Comparison of ENCODE assay signal across 2 cellular contexts in the genomic region with DNA sequence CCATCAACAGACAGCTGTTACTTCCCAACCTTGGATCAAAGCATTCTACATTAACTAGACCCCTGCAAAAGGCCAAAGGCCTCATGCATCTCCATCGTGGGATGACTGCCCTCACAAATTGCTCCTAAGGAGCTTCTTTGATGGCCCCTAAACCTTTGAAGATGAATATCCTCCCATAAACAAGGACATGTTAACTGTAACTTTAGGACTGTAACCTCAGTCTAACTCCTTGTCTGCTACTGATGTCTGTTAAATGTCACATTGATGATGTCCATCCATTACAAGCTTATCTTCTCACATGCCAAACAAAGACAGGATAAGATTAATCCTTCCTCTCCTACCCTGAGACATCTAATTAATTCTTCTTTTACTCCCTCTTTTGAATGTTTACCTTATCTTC.
TF ChIP-seq lines count a peak whose summit lies in the region.

No MANE protein-coding gene starts in this region.

TF ChIP-seq in liver, 16 proteins besides CTCF, POLR2A, EP300 and RAD21 (continued from another document):
- TF ChIP-seq, protein P1, sequence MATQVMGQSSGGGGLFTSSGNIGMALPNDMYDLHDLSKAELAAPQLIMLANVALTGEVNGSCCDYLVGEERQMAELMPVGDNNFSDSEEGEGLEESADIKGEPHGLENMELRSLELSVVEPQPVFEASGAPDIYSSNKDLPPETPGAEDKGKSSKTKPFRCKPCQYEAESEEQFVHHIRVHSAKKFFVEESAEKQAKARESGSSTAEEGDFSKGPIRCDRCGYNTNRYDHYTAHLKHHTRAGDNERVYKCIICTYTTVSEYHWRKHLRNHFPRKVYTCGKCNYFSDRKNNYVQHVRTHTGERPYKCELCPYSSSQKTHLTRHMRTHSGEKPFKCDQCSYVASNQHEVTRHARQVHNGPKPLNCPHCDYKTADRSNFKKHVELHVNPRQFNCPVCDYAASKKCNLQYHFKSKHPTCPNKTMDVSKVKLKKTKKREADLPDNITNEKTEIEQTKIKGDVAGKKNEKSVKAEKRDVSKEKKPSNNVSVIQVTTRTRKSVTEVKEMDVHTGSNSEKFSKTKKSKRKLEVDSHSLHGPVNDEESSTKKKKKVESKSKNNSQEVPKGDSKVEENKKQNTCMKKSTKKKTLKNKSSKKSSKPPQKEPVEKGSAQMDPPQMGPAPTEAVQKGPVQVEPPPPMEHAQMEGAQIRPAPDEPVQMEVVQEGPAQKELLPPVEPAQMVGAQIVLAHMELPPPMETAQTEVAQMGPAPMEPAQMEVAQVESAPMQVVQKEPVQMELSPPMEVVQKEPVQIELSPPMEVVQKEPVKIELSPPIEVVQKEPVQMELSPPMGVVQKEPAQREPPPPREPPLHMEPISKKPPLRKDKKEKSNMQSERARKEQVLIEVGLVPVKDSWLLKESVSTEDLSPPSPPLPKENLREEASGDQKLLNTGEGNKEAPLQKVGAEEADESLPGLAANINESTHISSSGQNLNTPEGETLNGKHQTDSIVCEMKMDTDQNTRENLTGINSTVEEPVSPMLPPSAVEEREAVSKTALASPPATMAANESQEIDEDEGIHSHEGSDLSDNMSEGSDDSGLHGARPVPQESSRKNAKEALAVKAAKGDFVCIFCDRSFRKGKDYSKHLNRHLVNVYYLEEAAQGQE (IDR thresholded peaks at IDR 0.05) = no peak
- TF ChIP-seq RXRA (IDR thresholded peaks at IDR 0.05) = peak; percentile 30 to 42

TF ChIP-seq in HepG2, 621 proteins besides CTCF, POLR2A, EP300 and RAD21 (continued from another document):
- TF ChIP-seq, protein P2, sequence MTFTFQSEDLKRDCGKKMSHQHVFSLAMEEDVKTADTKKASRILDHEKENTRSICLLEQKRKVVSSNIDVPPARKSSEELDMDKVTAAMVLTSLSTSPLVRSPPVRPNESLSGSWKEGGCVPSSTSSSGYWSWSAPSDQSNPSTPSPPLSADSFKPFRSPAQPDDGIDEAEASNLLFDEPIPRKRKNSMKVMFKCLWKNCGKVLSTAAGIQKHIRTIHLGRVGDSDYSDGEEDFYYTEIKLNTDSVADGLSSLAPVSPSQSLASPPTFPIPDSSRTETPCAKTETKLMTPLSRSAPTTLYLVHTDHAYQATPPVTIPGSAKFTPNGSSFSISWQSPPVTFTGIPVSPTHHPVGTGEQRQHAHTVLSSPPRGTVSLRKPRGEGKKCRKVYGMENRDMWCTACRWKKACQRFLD (CRISPR knock-in tag; IDR thresholded peaks at IDR 0.05; ENCODE audit: borderline replicate concordance) = no peak
- TF ChIP-seq, protein P3, sequence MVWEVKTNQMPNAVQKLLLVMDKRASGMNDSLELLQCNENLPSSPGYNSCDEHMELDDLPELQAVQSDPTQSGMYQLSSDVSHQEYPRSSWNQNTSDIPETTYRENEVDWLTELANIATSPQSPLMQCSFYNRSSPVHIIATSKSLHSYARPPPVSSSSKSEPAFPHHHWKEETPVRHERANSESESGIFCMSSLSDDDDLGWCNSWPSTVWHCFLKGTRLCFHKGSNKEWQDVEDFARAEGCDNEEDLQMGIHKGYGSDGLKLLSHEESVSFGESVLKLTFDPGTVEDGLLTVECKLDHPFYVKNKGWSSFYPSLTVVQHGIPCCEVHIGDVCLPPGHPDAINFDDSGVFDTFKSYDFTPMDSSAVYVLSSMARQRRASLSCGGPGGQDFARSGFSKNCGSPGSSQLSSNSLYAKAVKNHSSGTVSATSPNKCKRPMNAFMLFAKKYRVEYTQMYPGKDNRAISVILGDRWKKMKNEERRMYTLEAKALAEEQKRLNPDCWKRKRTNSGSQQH (CRISPR knock-in tag; IDR thresholded peaks at IDR 0.05; ENCODE audit: low read depth) = no peak
- TF ChIP-seq SRY (CRISPR knock-in tag; IDR thresholded peaks at IDR 0.05) (no peak), SP2 (CRISPR knock-in tag; IDR thresholded peaks at IDR 0.05) (no peak), ZSCAN29 (CRISPR knock-in tag; conservative IDR thresholded peaks at IDR 0.05) (no peak), CHD2 (IDR thresholded peaks at IDR 0.05; ENCODE audit: low read depth, low read length) (no peak)
